8 cellular contexts compared by ENCODE assay signal in the genomic region with DNA sequence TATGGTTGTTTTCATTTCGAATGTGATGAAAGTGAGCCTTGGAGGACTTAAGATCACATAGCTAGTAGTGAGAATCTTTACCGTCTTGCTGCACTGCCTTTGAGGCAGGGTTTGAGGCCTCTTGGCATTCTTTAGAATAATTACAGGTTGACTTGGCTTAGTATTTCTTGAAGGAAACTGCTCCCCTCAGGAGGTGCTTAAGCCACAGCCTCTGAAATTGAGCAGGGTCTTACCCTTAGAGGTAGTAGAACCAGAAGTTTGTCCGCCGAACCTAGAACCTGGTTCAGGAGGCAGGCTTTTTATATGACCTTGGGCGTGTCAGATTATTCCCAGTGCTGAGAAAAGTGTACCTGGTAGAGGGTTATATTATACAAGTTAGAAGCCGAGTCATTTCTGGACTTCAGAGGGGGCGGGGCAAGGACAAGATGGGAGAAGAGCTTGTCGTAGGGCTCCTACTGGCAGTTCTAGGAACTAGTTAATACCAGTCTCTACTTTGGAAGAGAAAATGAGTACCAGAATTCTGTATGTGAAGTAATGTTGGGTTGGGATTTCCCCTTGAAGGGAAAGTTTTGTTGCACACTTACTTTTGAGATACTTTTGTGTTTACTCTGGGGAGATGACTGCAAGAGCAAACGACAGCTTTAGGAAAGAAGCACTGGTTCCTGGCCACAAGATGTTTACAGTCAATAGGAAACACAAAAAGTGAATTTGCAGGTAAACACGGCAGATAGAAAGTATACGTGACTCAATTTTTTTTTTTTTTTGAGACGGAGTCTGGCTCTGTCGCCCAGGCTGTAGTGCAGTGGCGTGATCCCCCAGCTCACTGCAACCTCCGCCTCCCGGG. TPM values are rescaled to one million over a fixed set of nuclear protein-coding genes. Genes with fewer than 3 reads are reported as not detected.
DNase-seq lines count a peak whose midpoint lies in the region; ATAC-seq and TF ChIP-seq lines count a peak whose summit lies in the region.

No MANE protein-coding gene starts in this region.

- H3K36me3 ChIP-seq in hepatocyte (replicated peaks; ENCODE audit: insufficient read depth, low read depth): no peaks in the 10 kb centered on the region

- H3K27me3 Mint-ChIP-seq in CD14-positive monocyte (ENCODE audit: low read depth in 3 of 3): peaks cover 0 to 4% (median 0%) of the 10 kb centered on the region in 3 donors
- peaks cover 5% of the 10 kb centered on the region for H3K27me3 Mint-ChIP-seq in activated naive CD8-positive, alpha-beta T cell

- WGBS in hepatocyte (ENCODE audit: low lambda C conversion rate, missing lambda C conversion rate): 52% methylated on average over 16 of the region's 16 CpGs

- H3K27ac ChIP-seq in hepatocyte (peak overlapping the region; percentile 99), skin epidermis (peak overlapping the region in 20 of 21 experiments; percentile 89 to 99 (median 96))

- H3K9me3 ChIP-seq in hepatocyte (ENCODE audit: low read depth): no peaks in the 10 kb centered on the region

- DNase-seq in CD14-positive monocyte (ENCODE audit: low spot score) (peak; percentile 52), SK-MEL-5 (ENCODE audit: low read depth, low spot score) (peak; percentile 76), hepatocyte (ENCODE audit: low spot score) (peak; percentile 81), mesenteric fat pad (ENCODE audit: low spot score) (no peak)

- H3K4me3 ChIP-seq in hepatocyte (peak overlapping the region; percentile 93), skin epidermis (peak overlapping the region; percentile 48 to 89 (median 79))

- peak overlapping the region; percentile 85 for H3K4me2 ChIP-seq in hepatocyte

- H3K27ac Mint-ChIP-seq in CD14-positive monocyte: peak overlapping the region; percentile 74 to 93 (median 89)
- H3K27ac Mint-ChIP-seq in activated naive CD8-positive, alpha-beta T cell: peak overlapping the region; percentile 52

- intact Hi-C loops in CD14-positive monocyte (cut with micrococcal nuclease): loop anchor here in 1 of 2 donors (5.0 kb wide), 1 partner anchor 308 kb away; the partner anchor contains the start of genes LNP1 and TOMM70

- peak overlapping the region; percentile 57 for H2AFZ ChIP-seq in hepatocyte

- TF ChIP-seq CTCF in CD14-positive monocyte (IDR thresholded peaks at IDR 0.05) (peak; percentile 33), hepatocyte (IDR thresholded peaks at IDR 0.05; ENCODE audit: poor library complexity) (peak; percentile 29)

- ATAC-seq in GM19328 (IDR thresholded peaks at IDR 0.05; ENCODE audit: unreplicated experiment) (peak; percentile 32), HG03442 (IDR thresholded peaks at IDR 0.05; ENCODE audit: unreplicated experiment) (peak; percentile 40)

- H3K9me2 ChIP-seq in hepatocyte (replicated peaks; ENCODE audit: insufficient read depth): no peaks in the 10 kb centered on the region

- H3K9me3 Mint-ChIP-seq in CD14-positive monocyte: peaks cover 0 to 7% (median 5%) of the 10 kb centered on the region in 7 donors
- no peaks in the 10 kb centered on the region for H3K9me3 Mint-ChIP-seq in activated naive CD8-positive, alpha-beta T cell (ENCODE audit: low read depth)

- H3K36me3 Mint-ChIP-seq in CD14-positive monocyte: peaks cover 17 to 32% of the 10 kb centered on the region in 2 donors
- peaks cover 17% of the 10 kb centered on the region for H3K36me3 Mint-ChIP-seq in activated naive CD8-positive, alpha-beta T cell

- peak overlapping the region; percentile 81 to 88 for H3K4me3 Mint-ChIP-seq in CD14-positive monocyte
- H3K4me3 Mint-ChIP-seq in activated naive CD8-positive, alpha-beta T cell: peak overlapping the region; percentile 81

- peaks cover 27% of the 10 kb centered on the region for H3K4me1 Mint-ChIP-seq in CD14-positive monocyte
- peaks cover 50% of the 10 kb centered on the region for H3K4me1 Mint-ChIP-seq in activated naive CD8-positive, alpha-beta T cell (ENCODE audit: low read depth)

- H3K27me3 ChIP-seq in hepatocyte: no peaks in the 10 kb centered on the region

- peaks cover 58% of the 10 kb centered on the region for H3K79me2 ChIP-seq in hepatocyte

- peaks cover 13% of the 10 kb centered on the region for H3K4me1 ChIP-seq in hepatocyte (ENCODE audit: insufficient read depth)

- H4K20me1 ChIP-seq in hepatocyte (ENCODE audit: insufficient read depth, poor library complexity, severe bottlenecking): peaks cover 53% of the 10 kb centered on the region

- in situ Hi-C loops in SK-MEL-5 (cut with HindIII; ENCODE audit: low pct_unique_long_range_greater_than_20kb, low sequenced_read_pairs): no loop called here

RNA-seq across cellular contexts. Expression of gene TFG, which starts 1.3 kb away (rescaled TPM):
- polyA plus RNA-seq in CD14-positive monocyte: 10 to 100 TPM; 37.9 to 51.2 TPM
- 79.0 and 95.6 TPM in 2 replicates for total RNA-seq in SK-MEL-5 (2014; rRNA removed; shearing (Covaris generic))
- 174 and 228 TPM in 2 replicates for polyA plus RNA-seq in SK-MEL-5 (2015; cell fraction: cytosol; rRNA removed)
- 135 and 146 TPM in 2 replicates for polyA plus RNA-seq in SK-MEL-5 (2015; cell fraction: nucleus; rRNA removed)
- total RNA-seq in hepatocyte: 150 and 172 TPM in 2 replicates
- polyA plus RNA-seq in hepatocyte: 216 and 228 TPM in 2 replicates
- 83.1 TPM for total RNA-seq in mesenteric fat pad
